19 cellular contexts compared by ENCODE assay signal in the genomic region with DNA sequence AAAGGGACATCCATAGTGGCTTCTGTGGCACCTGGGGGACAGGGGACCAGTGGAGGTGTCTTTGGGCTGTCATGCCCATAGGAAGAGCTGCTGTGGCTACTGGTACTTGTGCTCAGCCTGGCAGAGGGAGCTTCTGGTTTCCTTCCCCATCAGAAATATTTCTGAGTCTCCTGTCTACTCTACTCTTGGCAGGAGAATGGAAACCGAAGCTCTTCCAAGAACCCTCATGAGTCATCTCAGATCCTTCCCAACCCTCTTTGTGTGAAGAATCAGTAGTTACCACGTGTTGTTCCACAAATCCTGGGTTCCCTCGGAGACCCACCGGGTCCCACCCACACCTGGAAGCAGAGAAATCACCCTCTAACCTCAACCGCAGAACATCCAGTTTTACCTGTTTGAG.
DNase-seq lines count a peak whose midpoint lies in the region; ATAC-seq and TF ChIP-seq lines count a peak whose summit lies in the region.
"Had no signal": no experiment of that assay in that cellular context is flagged by ENCODE, and none has a peak within 500 bp of the region (broad histone marks: within the 10 kb centered on the region; RNA-seq: fewer than 3 reads in every experiment).

No MANE protein-coding gene starts in this region.

- H4K12ac ChIP-seq in trophoblast cell (ENCODE audit: low read depth, low read length): no peak overlapping the region

- H3F3A ChIP-seq in PC-3 (ENCODE audit: low read length, unreplicated experiment): no peaks in the 10 kb centered on the region

- no peak overlapping the region for H3K14ac ChIP-seq in trophoblast cell (ENCODE audit: low read length)

- H3K27ac ChIP-seq in PC-3 (ENCODE audit: low read length) (0 out of 2 replicates have a peak overlapping the region, but pooled peaks have one; percentile 11), epithelial cell of prostate (no peak overlapping the region), trophoblast cell (ENCODE audit: low read depth, low read length) (no peak overlapping the region), tibial artery (no peak overlapping the region)
- H3K27ac ChIP-seq in CD4-positive, alpha-beta memory T cell (ENCODE audit: low read depth, low read length): no peak overlapping the region
- H3K27ac ChIP-seq: BLaER1, stomach had no signal

- H3K4me3 Mint-ChIP-seq in CD4-positive, alpha-beta memory T cell: no peak overlapping the region
- H3K4me3 Mint-ChIP-seq: naive thymus-derived CD8-positive, alpha-beta T cell; T-cell had no signal

- DNase-seq in ELR (ENCODE audit: low read depth): peak; percentile 33
- DNase-seq in PC-3: peak; percentile 51
- peak; percentile 78 for DNase-seq in epithelial cell of prostate (ENCODE audit: low read depth, low spot score)
- peak; percentile 48 to 85 for DNase-seq in trophoblast cell
- DNase-seq in CD4-positive, alpha-beta memory T cell: no peak
- no peak for DNase-seq in tibial artery
- no peak for DNase-seq in hypothalamus (lab: John Stamatoyannopoulos, UW)
- DNase-seq: activated effector memory CD4-positive, alpha-beta T cell treated with anti-CD3 and anti-CD28 coated beads, Interleukin-2, amount 50 U/mL, for 16 hours; cortex of kidney; DMS153; naive thymus-derived CD8-positive, alpha-beta T cell; NCI-H2081; NCI-H748 treated with DMSO at 0.1 percent for 48 hours; RPMI8226; stimulated activated CD4-positive, alpha-beta T cell treated with anti-CD3 and anti-CD28 coated beads, Interleukin-15, amount 100 ng/mL, for 24 hours; stomach; T-cell had no signal

- no peaks in the 10 kb centered on the region for H3K27me3 ChIP-seq in PC-3 (ENCODE audit: low read length)
- H3K27me3 ChIP-seq in trophoblast cell (ENCODE audit: insufficient read depth, low read length): no peaks in the 10 kb centered on the region
- no peaks in the 10 kb centered on the region for H3K27me3 ChIP-seq in CD4-positive, alpha-beta memory T cell (ENCODE audit: insufficient read depth, low read length)
- no peaks in the 10 kb centered on the region for H3K27me3 ChIP-seq in tibial artery
- H3K27me3 ChIP-seq: BLaER1, stomach had no signal

- H3K79me1 ChIP-seq in trophoblast cell (ENCODE audit: low read length): no peaks in the 10 kb centered on the region

- H3K9me3 ChIP-seq in PC-3 (ENCODE audit: low read length) (no peaks in the 10 kb centered on the region), trophoblast cell (ENCODE audit: insufficient read depth, low read depth, low read length) (no peaks in the 10 kb centered on the region), tibial artery (no peaks in the 10 kb centered on the region)
- H3K9me3 ChIP-seq in CD4-positive, alpha-beta memory T cell (ENCODE audit: control insufficient read depth in 1 of 2, low read length in 2 of 2): no peaks in the 10 kb centered on the region
- H3K9me3 ChIP-seq: BLaER1, stomach had no signal

- H3K4me3 ChIP-seq in PC-3 (ENCODE audit: low read length): no peak overlapping the region
- no peak overlapping the region for H3K4me3 ChIP-seq in trophoblast cell (ENCODE audit: low read depth, low read length)
- H3K4me3 ChIP-seq in CD4-positive, alpha-beta memory T cell (ENCODE audit: low read length in 2 of 2): no peak overlapping the region
- H3K4me3 ChIP-seq in tibial artery: no peak overlapping the region
- H3K4me3 ChIP-seq: BLaER1, stomach had no signal

- H3K4me2 ChIP-seq in PC-3 (ENCODE audit: low read length) (no peak overlapping the region), trophoblast cell (ENCODE audit: low read length) (no peak overlapping the region)

- H3K9me2 ChIP-seq in PC-3 (replicated peaks; ENCODE audit: low read length): no peaks in the 10 kb centered on the region

- no peaks in the 10 kb centered on the region for H3K4me1 Mint-ChIP-seq in CD4-positive, alpha-beta memory T cell

- H3K36me3 ChIP-seq in PC-3 (ENCODE audit: low read depth, low read length) (no peaks in the 10 kb centered on the region), trophoblast cell (ENCODE audit: control insufficient read depth in 1 of 2, insufficient read depth in 2 of 2, low read length in 2 of 2) (peaks cover 0 to 7% of the 10 kb centered on the region in 2 experiments), tibial artery (no peaks in the 10 kb centered on the region)
- H3K36me3 ChIP-seq in CD4-positive, alpha-beta memory T cell (ENCODE audit: insufficient read depth, low read length): no peaks in the 10 kb centered on the region
- H3K36me3 ChIP-seq: BLaER1, stomach had no signal

- POLR2A ChIA-PET in PC-3 (lab: Charles Lee; ENCODE audit: unreplicated experiment): no interaction called here
- POLR2A ChIA-PET in CD4-positive, alpha-beta memory T cell (lab: Charles Lee; ENCODE audit: partially characterized antibody): no interaction called here

- H2BK5ac ChIP-seq in trophoblast cell (ENCODE audit: low read depth, low read length, poor library complexity): no peak overlapping the region

- H2BK12ac ChIP-seq in trophoblast cell (ENCODE audit: low read length): no peak overlapping the region

- WGBS in trophoblast cell (ENCODE audit: extremely low coverage, insufficient coverage, insufficient read length): no CpG with 5 or more reads among the region's 5 CpGs

- H2AFZ ChIP-seq in PC-3 (ENCODE audit: low read length): no peak overlapping the region
- H2AFZ ChIP-seq in trophoblast cell (ENCODE audit: insufficient read depth, low read length, poor library complexity): no peak overlapping the region

- no peak overlapping the region for H3K4ac ChIP-seq in trophoblast cell (ENCODE audit: low read depth, low read length)

- no peak overlapping the region for H2AK5ac ChIP-seq in trophoblast cell (ENCODE audit: low read length)

- peaks cover 0 to 3% (median 0%) of the 10 kb centered on the region in 8 donors for H3K9me3 Mint-ChIP-seq in CD4-positive, alpha-beta memory T cell
- H3K9me3 Mint-ChIP-seq: naive thymus-derived CD8-positive, alpha-beta T cell; T-cell had no signal

- H4K91ac ChIP-seq in trophoblast cell (ENCODE audit: low read depth, low read length): no peak overlapping the region

- no peak overlapping the region for H3K9ac ChIP-seq in PC-3 (ENCODE audit: low read length)
- no peak overlapping the region for H3K9ac ChIP-seq in trophoblast cell (ENCODE audit: low read length)
- H3K9ac ChIP-seq: BLaER1 had no signal

- H3K36me3 Mint-ChIP-seq in CD4-positive, alpha-beta memory T cell: no peaks in the 10 kb centered on the region
- H3K36me3 Mint-ChIP-seq: naive thymus-derived CD8-positive, alpha-beta T cell; T-cell had no signal

- H4K8ac ChIP-seq in trophoblast cell (ENCODE audit: low read depth, low read length): no peak overlapping the region

- no peaks in the 10 kb centered on the region for H3K79me2 ChIP-seq in PC-3 (ENCODE audit: low read length)
- no peaks in the 10 kb centered on the region for H3K79me2 ChIP-seq in trophoblast cell (ENCODE audit: control insufficient read depth, insufficient read depth, low read length, poor library complexity)

- no peak overlapping the region for H3K27ac Mint-ChIP-seq in CD4-positive, alpha-beta memory T cell
- H3K27ac Mint-ChIP-seq: T-cell had no signal

- CTCF ChIA-PET in PC-3 (lab: Charles Lee): no interaction called here
- CTCF ChIA-PET in CD4-positive, alpha-beta memory T cell (lab: Charles Lee; ENCODE audit: partially characterized antibody): no interaction called here

- no peak overlapping the region for H3K18ac ChIP-seq in trophoblast cell (ENCODE audit: low read length)

- H3K27me3 Mint-ChIP-seq in CD4-positive, alpha-beta memory T cell: peaks cover 0 to 5% of the 10 kb centered on the region in 2 donors

- BruUV-seq in PC-3 (replicated peaks; lab: Mats Ljungman, UMichigan): no TSS peak

- H4K20me1 ChIP-seq in PC-3 (ENCODE audit: low read length): no peaks in the 10 kb centered on the region
- H4K20me1 ChIP-seq: BLaER1 had no signal

- no peak overlapping the region for H3K23ac ChIP-seq in trophoblast cell (ENCODE audit: low read length)

- ATAC-seq in PC-3: peak; percentile 54
- no peak for ATAC-seq in GM18907 (IDR thresholded peaks at IDR 0.05; ENCODE audit: unreplicated experiment)
- ATAC-seq: naive thymus-derived CD8-positive, alpha-beta T cell; T-cell had no signal

- H3K4me1 ChIP-seq in PC-3 (ENCODE audit: insufficient read depth, low read length) (peaks cover 8% of the 10 kb centered on the region), trophoblast cell (ENCODE audit: control insufficient read depth in 1 of 2, insufficient read depth in 2 of 2, low read length in 2 of 2) (peaks cover 4 to 10% of the 10 kb centered on the region in 2 experiments), tibial artery (peaks cover 0 to 16% (median 8%) of the 10 kb centered on the region in 4 donors)
- no peaks in the 10 kb centered on the region for H3K4me1 ChIP-seq in CD4-positive, alpha-beta memory T cell (ENCODE audit: insufficient read depth, low read length)
- H3K4me1 ChIP-seq: stomach had no signal

- TF ChIP-seq CTCF in PC-3 (conservative IDR thresholded peaks at IDR 0.05; ENCODE audit: low read depth, low read length) (no peak), tibial artery (IDR thresholded peaks at IDR 0.05) (no peak)

- H2BK120ac ChIP-seq in trophoblast cell (ENCODE audit: insufficient read depth, low read length, poor library complexity): no peak overlapping the region

- intact Hi-C loops in PC-3 (cut with micrococcal nuclease) (no loop called here), tibial artery (cut with DNase I; ENCODE audit: low total_unique reads) (no loop called here)
- intact Hi-C loops in CD4-positive, alpha-beta memory T cell (cut with micrococcal nuclease): no loop called here

Comparison
In these comparisons a context has a peak if more than half of its experiments do, and no peak if none do; other contexts are left out.
1. DNase-seq: peak in ELR (single experiment), PC-3 (single experiment), epithelial cell of prostate (single experiment) and trophoblast cell (2 of 2); none in CD4-positive, alpha-beta memory T cell (0 of 5), tibial artery (0 of 2) and hypothalamus (0 of 51).